In genomic region chr18:21740724-21741510, GRCh38 we compare ENCODE assay signal across 8 cellular contexts. TPM values are rescaled to one million over a fixed set of nuclear protein-coding genes. Genes with fewer than 3 reads are reported as not detected.
A peak's percentile ranks its signal among the peaks of the same experiment; 100 is the strongest.
DNase-seq lines count a peak whose midpoint lies in the region; ATAC-seq and TF ChIP-seq lines count a peak whose summit lies in the region.

Gene MIB1 (plus strand): TSS chr18:21740792. CDS start chr18:21741584, 792 bp downstream.

- peak within 1 kb of the TSS; percentile 96 for H3K4me3 Mint-ChIP-seq in activated CD4-positive, alpha-beta T cell treated with anti-CD3 and anti-CD28 coated beads, Interleukin-2, amount 10 ng/mL, durations not matched to agents 7 days and 5 days
- peak within 1 kb of the TSS; percentile 100 for H3K4me3 Mint-ChIP-seq in stimulated activated memory B cell treated with anti-CD40 and anti-IgM and Interleukin-4, amounts not matched to agents 10 μg/mL and 1 μg/mL and 100 μg/mL, for 72 hours

- POLR2A ChIA-PET in activated CD4-positive, alpha-beta T cell treated with anti-CD3 and anti-CD28 coated beads, Interleukin-2, amount 10 ng/mL, durations not matched to agents 7 days and 5 days (lab: Charles Lee), result interaction anchor here (0.7 kb wide), 1 partner anchor 59 kb away, joined by 4 read pairs; no protein-coding TSS in a partner anchor

- no peak for TF ChIP-seq CTCF in AG09309 (IDR thresholded peaks at IDR 0.05; ENCODE audit: control insufficient read depth, insufficient read depth, low read depth, low read length, missing control alignments)

- peak within 1 kb of the TSS; percentile 81 for H3K4me3 ChIP-seq in AG09309 (ENCODE audit: control insufficient read depth, low read depth, low read length)

- H3K27ac Mint-ChIP-seq in activated CD4-positive, alpha-beta T cell treated with anti-CD3 and anti-CD28 coated beads, Interleukin-2, amount 10 ng/mL, durations not matched to agents 7 days and 5 days, result peak within 1 kb of the TSS; percentile 99
- peak within 1 kb of the TSS; percentile 97 for H3K27ac Mint-ChIP-seq in stimulated activated memory B cell treated with anti-CD40 and anti-IgM and Interleukin-4, amounts not matched to agents 10 μg/mL and 1 μg/mL and 100 μg/mL, for 72 hours

- ATAC-seq in GM18858 (IDR thresholded peaks at IDR 0.05; ENCODE audit: unreplicated experiment) (peak; percentile 39), HG03045 (IDR thresholded peaks at IDR 0.05; ENCODE audit: unreplicated experiment) (peak; percentile 67)
- peak; percentile 89 for ATAC-seq in stimulated activated memory B cell treated with anti-CD40 and anti-IgM and Interleukin-4, amounts not matched to agents 10 μg/mL and 1 μg/mL and 100 μg/mL, for 72 hours

- H3K4me1 Mint-ChIP-seq in activated CD4-positive, alpha-beta T cell treated with anti-CD3 and anti-CD28 coated beads, Interleukin-2, amount 10 ng/mL, durations not matched to agents 7 days and 5 days, result peaks cover 49% of the 10 kb centered on the region
- peaks cover 37% of the 10 kb centered on the region for H3K4me1 Mint-ChIP-seq in stimulated activated memory B cell treated with anti-CD40 and anti-IgM and Interleukin-4, amounts not matched to agents 10 μg/mL and 1 μg/mL and 100 μg/mL, for 72 hours

- CTCF ChIA-PET in activated CD4-positive, alpha-beta T cell treated with anti-CD3 and anti-CD28 coated beads, Interleukin-2, amount 10 ng/mL, durations not matched to agents 7 days and 5 days (lab: Charles Lee), result interaction anchor here (0.7 to 2.4 kb wide), 6 partner anchors 9 to 152 kb away, joined by 3 to 13 read pairs (median 5); partner anchors contain the start of gene ESCO1

- no peak for DNase-seq in AG09309 (ENCODE audit: low read depth)
- DNase-seq in NCI-H2171 treated with DMSO at 0.1 percent for 48 hours (lab: John Stamatoyannopoulos, UW), result peak; percentile 95
- DNase-seq in activated CD4-positive, alpha-beta T cell treated with anti-CD3 and anti-CD28 coated beads, Interleukin-2, amount 10 ng/mL, durations not matched to agents 7 days and 5 days, result no peak
- peak; percentile 99 for DNase-seq in effector CD8-positive, alpha-beta T cell (lab: John Stamatoyannopoulos, UW)
- DNase-seq in medulla oblongata (ENCODE audit: extremely low spot score), result peak; percentile 99

- H3K36me3 Mint-ChIP-seq in activated CD4-positive, alpha-beta T cell treated with anti-CD3 and anti-CD28 coated beads, Interleukin-2, amount 10 ng/mL, durations not matched to agents 7 days and 5 days (ENCODE audit: low read depth), result peaks cover 26% of the 10 kb centered on the region
- H3K36me3 Mint-ChIP-seq in stimulated activated memory B cell treated with anti-CD40 and anti-IgM and Interleukin-4, amounts not matched to agents 10 μg/mL and 1 μg/mL and 100 μg/mL, for 72 hours, result peaks cover 6% of the 10 kb centered on the region

- H3K27me3 Mint-ChIP-seq in activated CD4-positive, alpha-beta T cell treated with anti-CD3 and anti-CD28 coated beads, Interleukin-2, amount 10 ng/mL, durations not matched to agents 7 days and 5 days, result peaks cover 19% of the 10 kb centered on the region
- no peaks in the 10 kb centered on the region for H3K27me3 Mint-ChIP-seq in stimulated activated memory B cell treated with anti-CD40 and anti-IgM and Interleukin-4, amounts not matched to agents 10 μg/mL and 1 μg/mL and 100 μg/mL, for 72 hours

- peaks cover 15% of the 10 kb centered on the region for H3K9me3 Mint-ChIP-seq in activated CD4-positive, alpha-beta T cell treated with anti-CD3 and anti-CD28 coated beads, Interleukin-2, amount 10 ng/mL, durations not matched to agents 7 days and 5 days
- peaks cover 3% of the 10 kb centered on the region for H3K9me3 Mint-ChIP-seq in stimulated activated memory B cell treated with anti-CD40 and anti-IgM and Interleukin-4, amounts not matched to agents 10 μg/mL and 1 μg/mL and 100 μg/mL, for 72 hours

RNA-seq across cellular contexts. Expression of gene MIB1, which starts in this region (rescaled TPM):
- total RNA-seq in activated CD4-positive, alpha-beta T cell treated with anti-CD3 and anti-CD28 coated beads, Interleukin-2, amount 10 ng/mL, durations not matched to agents 7 days and 5 days, result 10 to 100 TPM; 36.7 to 37.3 TPM

Comparison
In these comparisons a context has a peak if more than half of its experiments do, and no peak if none do; other contexts are left out.
1. DNase-seq: peak in NCI-H2171 treated with DMSO at 0.1 percent for 48 hours (single experiment), effector CD8-positive, alpha-beta T cell (single experiment) and medulla oblongata (single experiment); none in AG09309 (single experiment) and activated CD4-positive, alpha-beta T cell treated with anti-CD3 and anti-CD28 coated beads, Interleukin-2, amount 10 ng/mL, durations not matched to agents 7 days and 5 days (single experiment).
2. ATAC-seq: peak in every context shown above with its lines; median percentile 89 in stimulated activated memory B cell treated with anti-CD40 and anti-IgM and Interleukin-4, amounts not matched to agents 10 μg/mL and 1 μg/mL and 100 μg/mL, for 72 hours; 67 in HG03045; 39 in GM18858.